ENCODE assay signal across 37 cellular contexts in the genomic region with DNA sequence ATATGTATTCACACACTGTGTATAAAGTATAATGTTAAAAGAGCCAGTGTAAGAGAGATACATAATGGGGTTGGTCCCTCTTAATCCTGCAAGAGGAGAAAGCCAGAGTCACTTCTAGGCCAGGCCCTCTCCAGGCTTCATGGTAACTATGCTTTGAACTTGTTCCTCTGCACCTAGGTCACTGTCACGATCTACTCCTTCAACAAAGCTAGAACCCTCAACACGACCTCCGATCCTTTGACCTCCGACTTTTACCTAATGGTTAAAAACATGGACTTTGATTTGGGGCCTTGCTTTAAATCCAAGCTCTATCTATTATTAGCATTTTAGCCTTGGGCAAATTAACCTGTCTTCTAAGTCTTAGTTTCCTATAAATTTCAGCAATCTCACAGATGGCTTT.
"Had no signal": no experiment of that assay in that cellular context is flagged by ENCODE, and none has a peak within 500 bp of the region (broad histone marks: within the 10 kb centered on the region; RNA-seq: fewer than 3 reads in every experiment).

No MANE protein-coding gene starts in this region.

- H3K27me3 Mint-ChIP-seq: activated CD8-positive, alpha-beta T cell treated with anti-CD3 and anti-CD28 coated beads for 36 hours had no signal

- H3K4me1 Mint-ChIP-seq: activated B cell treated with CpG ODN at 0.5 μM for 24 hours; activated CD4-positive, alpha-beta T cell treated with anti-CD3 and anti-CD28 coated beads, Interleukin-2, amount 10 ng/mL, durations not matched to agents 24 days and 14 days; activated naive CD8-positive, alpha-beta T cell treated with anti-CD3 and anti-CD28 coated beads for 36 hours; activated T-helper 17 cell treated with anti-CD3 and anti-CD28 coated beads, Interleukin-2, amount 50 U/mL, for 72 hours had no signal

- H3K9me3 Mint-ChIP-seq: activated B cell treated with CpG ODN at 0.5 μM for 24 hours; activated CD4-positive, alpha-beta memory T cell treated with anti-CD3 and anti-CD28 coated beads for 36 hours; activated CD4-positive, alpha-beta T cell treated with anti-CD3 and anti-CD28 coated beads, Interleukin-2, amount 10 ng/mL, durations not matched to agents 24 days and 14 days; activated CD8-positive, alpha-beta T cell treated with anti-CD3 and anti-CD28 coated beads for 36 hours; activated naive CD4-positive, alpha-beta T cell treated with anti-CD3 and anti-CD28 coated beads for 36 hours; activated naive CD4-positive, alpha-beta T cell treated with anti-CD3 and anti-CD28 coated beads, Interleukin-2, amount 50 U/mL, for 72 hours; activated naive CD8-positive, alpha-beta T cell treated with anti-CD3 and anti-CD28 coated beads for 36 hours; activated T-cell treated with anti-CD3 and anti-CD28 coated beads, Interleukin-2, amount 50 U/mL, for 4 hours; activated T-cell treated with anti-CD3 and anti-CD28 coated beads, Interleukin-2, amount 50 U/mL, for 72 hours; activated T-helper 1 cell treated with anti-CD3 and anti-CD28 coated beads, Interleukin-12 subunit alpha, Interleukin-12 subunit beta, Interleukin-2, Interleukin-4 antibody, amounts not matched to agents 30 ng/mL and 10 ng/mL and 1 ng/mL, durations not matched to agents 14 hours and 24 hours and 36 hours; activated T-helper 17 cell treated with anti-CD3 and anti-CD28 coated beads, Interleukin-2, amount 50 U/mL, for 72 hours; T-helper 1 cell treated with Interleukin-12 subunit alpha and Interleukin-12 subunit beta and Interleukin-4 antibody, amounts not matched to agents 30 μg/mL and 1 μg/mL, for 36 hours; T-helper 2 cell treated with Interferon-gamma antibody and Interleukin-4, amounts not matched to agents 5 μg/mL and 100 μg/mL, for 36 hours had no signal

- ATAC-seq: activated CD8-positive, alpha-beta T cell treated with anti-CD3 and anti-CD28 coated beads for 36 hours; activated naive CD4-positive, alpha-beta T cell treated with anti-CD3 and anti-CD28 coated beads, Interleukin-2, amount 50 U/mL, for 72 hours; activated T-cell treated with anti-CD3 and anti-CD28 coated beads, Interleukin-2, amount 50 U/mL, for 4 hours; activated T-cell treated with anti-CD3 and anti-CD28 coated beads, Interleukin-2, amount 50 U/mL, for 72 hours; activated T-helper 17 cell treated with anti-CD3 and anti-CD28 coated beads, Interleukin-2, amount 50 U/mL, for 72 hours; body of pancreas had no signal

- H3K36me3 Mint-ChIP-seq: activated CD4-positive, alpha-beta memory T cell treated with anti-CD3 and anti-CD28 coated beads for 36 hours; activated naive CD4-positive, alpha-beta T cell treated with anti-CD3 and anti-CD28 coated beads, Interleukin-2, amount 50 U/mL, for 72 hours; activated naive CD8-positive, alpha-beta T cell treated with anti-CD3 and anti-CD28 coated beads for 36 hours had no signal

- H3K27ac ChIP-seq: adrenal gland, body of pancreas, brain microvascular endothelial cell, VCaP had no signal

- H3K9me3 ChIP-seq: adrenal gland, body of pancreas, breast epithelium had no signal

- H3K4me3 ChIP-seq: adrenal gland, body of pancreas, breast epithelium had no signal

- H3K27ac Mint-ChIP-seq: activated B cell treated with CpG ODN at 0.5 μM for 24 hours; activated CD4-positive, alpha-beta memory T cell treated with anti-CD3 and anti-CD28 coated beads for 36 hours; activated CD4-positive, alpha-beta T cell treated with anti-CD3 and anti-CD28 coated beads, Interleukin-2, amount 10 ng/mL, durations not matched to agents 24 days and 14 days; activated CD8-positive, alpha-beta T cell treated with anti-CD3 and anti-CD28 coated beads for 36 hours; activated naive CD4-positive, alpha-beta T cell treated with anti-CD3 and anti-CD28 coated beads for 36 hours; activated naive CD4-positive, alpha-beta T cell treated with anti-CD3 and anti-CD28 coated beads, Interleukin-2, amount 50 U/mL, for 72 hours; activated naive CD8-positive, alpha-beta T cell treated with anti-CD3 and anti-CD28 coated beads for 36 hours; activated T-cell treated with anti-CD3 and anti-CD28 coated beads, Interleukin-2, amount 50 U/mL, for 72 hours; activated T-helper 1 cell treated with anti-CD3 and anti-CD28 coated beads, Interleukin-12 subunit alpha, Interleukin-12 subunit beta, Interleukin-2, Interleukin-4 antibody, amounts not matched to agents 30 ng/mL and 10 ng/mL and 1 ng/mL, durations not matched to agents 14 hours and 24 hours and 36 hours; activated T-helper 17 cell treated with anti-CD3 and anti-CD28 coated beads, Interleukin-2, amount 50 U/mL, for 72 hours; T-helper 1 cell treated with Interleukin-12 subunit alpha and Interleukin-12 subunit beta and Interleukin-4 antibody, amounts not matched to agents 30 μg/mL and 1 μg/mL, for 36 hours; T-helper 2 cell treated with Interferon-gamma antibody and Interleukin-4, amounts not matched to agents 5 μg/mL and 100 μg/mL, for 36 hours had no signal

- FAIRE-seq: astrocyte, TTC549 had no signal

- DNase-seq: activated B cell treated with CpG ODN at 0.5 μM for 24 hours; activated CD4-positive, alpha-beta memory T cell treated with anti-CD3 and anti-CD28 coated beads for 36 hours; activated CD4-positive, alpha-beta T cell treated with anti-CD3 and anti-CD28 coated beads for 4 hours; activated CD4-positive, alpha-beta T cell treated with anti-CD3 and anti-CD28 coated beads, Interleukin-2, amount 10 ng/mL, durations not matched to agents 24 days and 14 days; activated CD4-positive, alpha-beta T cell treated with anti-CD3 and anti-CD28 coated beads, Interleukin-2, amount 50 U/mL, for 1 hour; activated CD4-positive, alpha-beta T cell treated with anti-CD3 and anti-CD28 coated beads, Interleukin-2, amount 50 U/mL, for 4 hours; activated CD4-positive, CD25-positive, alpha-beta regulatory T cell treated with anti-CD3 and anti-CD28 coated beads, Interleukin-2, amount 50 U/mL, for 72 hours; activated CD8-positive, alpha-beta memory T cell treated with anti-CD3 and anti-CD28 coated beads, Interleukin-2, amount 50 U/mL, for 4 hours; activated CD8-positive, alpha-beta T cell treated with anti-CD3 and anti-CD28 coated beads for 36 hours; activated effector memory CD4-positive, alpha-beta T cell treated with anti-CD3 and anti-CD28 coated beads, Interleukin-2, amount 50 U/mL, for 16 hours; activated gamma-delta T cell treated with Interleukin-2 at 50 U/mL for 16 hours; activated naive CD4-positive, alpha-beta T cell; activated naive CD4-positive, alpha-beta T cell treated with anti-CD3 and anti-CD28 coated beads for 36 hours; activated naive CD4-positive, alpha-beta T cell treated with anti-CD3 and anti-CD28 coated beads, Interleukin-2, amount 50 U/mL, for 16 hours; activated naive CD8-positive, alpha-beta T cell treated with anti-CD3 and anti-CD28 coated beads for 36 hours; activated T-cell treated with anti-CD3 and anti-CD28 coated beads for 4 hours; activated T-cell treated with anti-CD3 and anti-CD28 coated beads, Interleukin-2, amount 50 U/mL, for 1 hour; activated T-cell treated with anti-CD3 and anti-CD28 coated beads, Interleukin-2, amount 50 U/mL, for 4 hours; activated T-cell treated with anti-CD3 and anti-CD28 coated beads, Interleukin-2, amount 50 U/mL, for 72 hours; adrenal gland; amniotic stem cell; aorta; body of pancreas; brain microvascular endothelial cell; central memory CD4-positive, alpha-beta T cell; T-helper 1 cell; T-helper 2 cell; T-helper 9 cell had no signal

- H3K27me3 ChIP-seq: adrenal gland, body of pancreas, brain microvascular endothelial cell, breast epithelium had no signal

- H3K4me3 Mint-ChIP-seq: activated B cell treated with CpG ODN at 0.5 μM for 24 hours; activated CD4-positive, alpha-beta memory T cell treated with anti-CD3 and anti-CD28 coated beads for 36 hours; activated CD4-positive, alpha-beta T cell treated with anti-CD3 and anti-CD28 coated beads, Interleukin-2, amount 10 ng/mL, durations not matched to agents 24 days and 14 days; activated CD8-positive, alpha-beta T cell treated with anti-CD3 and anti-CD28 coated beads for 36 hours; activated naive CD4-positive, alpha-beta T cell treated with anti-CD3 and anti-CD28 coated beads for 36 hours; activated naive CD8-positive, alpha-beta T cell treated with anti-CD3 and anti-CD28 coated beads for 36 hours; activated T-cell treated with anti-CD3 and anti-CD28 coated beads, Interleukin-2, amount 50 U/mL, for 4 hours; activated T-cell treated with anti-CD3 and anti-CD28 coated beads, Interleukin-2, amount 50 U/mL, for 72 hours; activated T-helper 1 cell treated with anti-CD3 and anti-CD28 coated beads, Interleukin-12 subunit alpha, Interleukin-12 subunit beta, Interleukin-2, Interleukin-4 antibody, amounts not matched to agents 30 ng/mL and 10 ng/mL and 1 ng/mL, durations not matched to agents 14 hours and 24 hours and 36 hours; activated T-helper 17 cell treated with anti-CD3 and anti-CD28 coated beads, Interleukin-2, amount 50 U/mL, for 72 hours; T-helper 1 cell treated with Interleukin-12 subunit alpha and Interleukin-12 subunit beta and Interleukin-4 antibody, amounts not matched to agents 30 μg/mL and 1 μg/mL, for 36 hours; T-helper 2 cell treated with Interferon-gamma antibody and Interleukin-4, amounts not matched to agents 5 μg/mL and 100 μg/mL, for 36 hours had no signal

- H3K36me3 ChIP-seq: adrenal gland, brain microvascular endothelial cell, breast epithelium had no signal

- H3K4me1 ChIP-seq: adrenal gland had no signal
